ENCODE assay signal across 26 cellular contexts in genomic region chr14:102507026-102507860, GRCh38. TPM values are rescaled to one million over a fixed set of nuclear protein-coding genes. Genes with fewer than 3 reads are reported as not detected.
A peak's percentile ranks its signal among the peaks of the same experiment; 100 is the strongest.
DNase-seq lines count a peak whose midpoint lies in the region; ATAC-seq and TF ChIP-seq lines count a peak whose summit lies in the region.
"Had no signal": no experiment of that assay in that cellular context is flagged by ENCODE, and none has a peak within 500 bp of the region (broad histone marks: within the 10 kb centered on the region; RNA-seq: fewer than 3 reads in every experiment).

No MANE protein-coding gene starts in this region.

- no peaks in the 10 kb centered on the region for H3K9me3 ChIP-seq in right cardiac atrium (ENCODE audit: control insufficient read depth, low read length)
- H3K9me3 ChIP-seq in RWPE2 (ENCODE audit: severe bottlenecking) = no peaks in the 10 kb centered on the region
- H3K9me3 ChIP-seq: BLaER1 treated with 17β-estradiol and CSF1 and Interleukin-3, amounts not matched to agents 10 nM and 100 nM; left lung; sigmoid colon; tibial nerve had no signal

- H3K27me3 ChIP-seq in right cardiac atrium (ENCODE audit: control insufficient read depth, insufficient read depth) (no peaks in the 10 kb centered on the region), RWPE2 (ENCODE audit: insufficient read depth, poor library complexity, severe bottlenecking) (no peaks in the 10 kb centered on the region)
- H3K27me3 ChIP-seq: BLaER1 treated with 17β-estradiol and CSF1 and Interleukin-3, amounts not matched to agents 10 nM and 100 nM; brain microvascular endothelial cell; left lung; sigmoid colon; tibial nerve had no signal

- H3K4me3 ChIP-seq in right cardiac atrium (ENCODE audit: low read length) = no peak overlapping the region
- no peak overlapping the region for H3K4me3 ChIP-seq in RWPE2 (ENCODE audit: severe bottlenecking)
- H3K4me3 ChIP-seq: BLaER1 treated with 17β-estradiol and CSF1 and Interleukin-3, amounts not matched to agents 10 nM and 100 nM; GM23248; left lung; sigmoid colon; tibial nerve had no signal

- H3K4me1 ChIP-seq in right cardiac atrium (ENCODE audit: control insufficient read depth, insufficient read depth, low read length) (peaks cover 4% of the 10 kb centered on the region), RWPE2 (ENCODE audit: insufficient read depth, poor library complexity, severe bottlenecking) (no peaks in the 10 kb centered on the region)

- intact Hi-C loops in right cardiac atrium (cut with DNase I) (no loop called here), left cardiac atrium (cut with DNase I) (no loop called here)

- DNase-seq in right cardiac atrium (peak in 2 of 3 donors; percentile 62 to 72), left cardiac atrium (no peak), RWPE2 (ENCODE audit: low spot score) (peak; percentile 67), left kidney (ENCODE audit: low read depth, low spot score) (peak; percentile 75)
- no peak for DNase-seq in central memory CD4-positive, alpha-beta T cell
- no peak for DNase-seq in stimulated activated naive CD8-positive, alpha-beta T cell treated with anti-CD3 and anti-CD28 coated beads, Interleukin-15, Interleukin-2, amounts not matched to agents 100 U/mL and 50 U/mL, for 24 hours
- DNase-seq: activated B cell treated with CpG ODN at 0.5 μM for 24 hours; activated CD4-positive, alpha-beta T cell treated with anti-CD3 and anti-CD28 coated beads, Interleukin-2, amount 50 U/mL, for 48 hours; amygdala; brain microvascular endothelial cell; DMS79; GF-D8; GM23248; KBM-7; left lung; NCI-H1105; NCI-H187; NCI-H446 treated with DMSO at 0.1 percent for 48 hours; NCI-H82; sigmoid colon; stimulated activated CD4-positive, alpha-beta T cell treated with anti-CD3 and anti-CD28 coated beads, Interleukin-12 subunit alpha, Interleukin-12 subunit beta, amount 100 ng/mL, for 4 hours; stimulated activated CD4-positive, alpha-beta T cell treated with anti-CD3 and anti-CD28 coated beads, Interleukin-2, amount 100 ng/mL, for 48 hours had no signal

- WGBS in right cardiac atrium = 82% methylated on average over 124 of the region's 124 CpGs

- H3K27ac ChIP-seq in right cardiac atrium (ENCODE audit: low read length) (no peak overlapping the region), RWPE2 (ENCODE audit: poor library complexity, severe bottlenecking) (no peak overlapping the region)
- H3K27ac ChIP-seq: BLaER1 treated with 17β-estradiol and CSF1 and Interleukin-3, amounts not matched to agents 10 nM and 100 nM; brain microvascular endothelial cell; GM23248; left lung had no signal

- H3K36me3 ChIP-seq in RWPE2 (ENCODE audit: low read depth) = peaks cover 9% of the 10 kb centered on the region
- H3K36me3 ChIP-seq: brain microvascular endothelial cell had no signal

- no peak for ATAC-seq in right cardiac atrium
- ATAC-seq in left cardiac atrium = no peak
- ATAC-seq in RWPE2 (ENCODE audit: low read depth) = no peak
- no peak for ATAC-seq in GM18498 (IDR thresholded peaks at IDR 0.05; ENCODE audit: unreplicated experiment)
- ATAC-seq in HG02588 (IDR thresholded peaks at IDR 0.05; ENCODE audit: unreplicated experiment) = no peak
- no peak for ATAC-seq in stimulated activated naive CD8-positive, alpha-beta T cell treated with anti-CD3 and anti-CD28 coated beads, Interleukin-15, Interleukin-2, amounts not matched to agents 100 U/mL and 50 U/mL, for 24 hours
- ATAC-seq: left lung had no signal

- no peak for TF ChIP-seq CTCF in RWPE2 (IDR thresholded peaks at IDR 0.05; ENCODE audit: poor library complexity, severe bottlenecking)

RNA-seq across cellular contexts. Expression of gene ANKRD9, which starts 2.3 kb away (rescaled TPM):
- total RNA-seq in right cardiac atrium = 100 to 1,000 TPM; 115 to 134 (median 125) TPM
- polyA plus RNA-seq in right cardiac atrium = 43.1 TPM
- 100 to 1,000 TPM in 1 of 2 donors, 10 to 100 TPM in 1; 97.0 to 160 TPM for total RNA-seq in left cardiac atrium

Comparison
In these comparisons a context has a peak if more than half of its experiments do, and no peak if none do; other contexts are left out.
1. DNase-seq: peak in right cardiac atrium (2 of 3), RWPE2 (single experiment) and left kidney (single experiment); none in left cardiac atrium (single experiment), central memory CD4-positive, alpha-beta T cell (single experiment) and stimulated activated naive CD8-positive, alpha-beta T cell treated with anti-CD3 and anti-CD28 coated beads, Interleukin-15, Interleukin-2, amounts not matched to agents 100 U/mL and 50 U/mL, for 24 hours (single experiment).